Comparison of ENCODE assay signal across 8 cellular contexts in the genomic region with DNA sequence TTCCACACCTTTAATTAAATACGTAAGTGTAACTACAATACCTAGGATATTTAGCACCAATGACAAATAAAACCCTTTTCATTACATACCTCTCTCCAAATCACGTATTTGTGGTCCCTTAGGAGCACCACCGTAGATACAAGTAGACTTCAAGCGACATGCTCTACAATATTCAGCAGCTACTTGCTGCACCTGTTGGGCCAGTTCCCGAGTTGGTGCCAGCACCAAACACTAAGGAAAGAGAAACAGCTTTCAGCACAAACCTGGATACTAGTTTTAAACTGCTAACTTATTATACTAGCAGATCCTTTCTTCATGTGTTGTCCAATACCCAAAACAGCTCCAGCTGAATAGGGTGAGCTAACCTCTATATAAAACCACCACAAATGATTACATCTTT. TPM values are rescaled to one million over a fixed set of nuclear protein-coding genes. Genes with fewer than 3 reads are reported as not detected.
A peak's percentile ranks its signal among the peaks of the same experiment; 100 is the strongest.
DNase-seq lines count a peak whose midpoint lies in the region; ATAC-seq, FAIRE-seq and TF ChIP-seq lines count a peak whose summit lies in the region.
"Had no signal": no experiment of that assay in that cellular context is flagged by ENCODE, and none has a peak within 500 bp of the region (broad histone marks: within the 10 kb centered on the region; RNA-seq: fewer than 3 reads in every experiment).

No MANE protein-coding gene starts in this region.

- H3K9me3 ChIP-seq in HUES6 (ENCODE audit: control insufficient read depth, insufficient read depth, low read depth, low read length), result no peaks in the 10 kb centered on the region
- no peaks in the 10 kb centered on the region for H3K9me3 ChIP-seq in GM12878 (replicated peaks; ENCODE audit: control insufficient read depth, insufficient read depth, low read length)
- H3K9me3 ChIP-seq in neural progenitor cell (ENCODE audit: low read depth), result no peaks in the 10 kb centered on the region

- POLR2A ChIA-PET in GM12878 (lab: Charles Lee), result interaction anchor here (0.5 kb wide), 1 partner anchor 125 kb away, joined by 3 read pairs; no protein-coding TSS in a partner anchor

- DNase-seq in GM12878 (ENCODE audit: low read depth, low spot score), result no peak
- no peak for DNase-seq in neural progenitor cell (ENCODE audit: low spot score)
- DNase-seq in GM12892 (ENCODE audit: insufficient read length), result no peak
- DNase-seq in NCI-H69 (lab: John Stamatoyannopoulos, UW), result no peak
- no peak for DNase-seq in SHP77 (lab: John Stamatoyannopoulos, UW)
- DNase-seq: activated CD4-positive, CD25-positive, alpha-beta regulatory T cell treated with anti-CD3 and anti-CD28 coated beads, Interleukin-2, amount 50 U/mL, for 72 hours; NCI-H2081 treated with DMSO at 0.1 percent for 48 hours had no signal

- FAIRE-seq in GM12878 (lab: Jason Lieb, UNC) (no peak), GM12892 (lab: Jason Lieb, UNC) (no peak)

- H3K9ac ChIP-seq in HUES6 (ENCODE audit: low read length) (no peak overlapping the region), GM12878 (ENCODE audit: control insufficient read depth, insufficient read depth, low read length) (no peak overlapping the region), neural progenitor cell (no peak overlapping the region)

- CTCF ChIA-PET in GM12878 (lab: Yijun Ruan, JAX), result interaction anchor here (1.0 to 17.7 kb wide), 4 partner anchors 9 to 99 kb away, joined by 3 to 350 read pairs (median 46); a partner anchor contains a TSS

- peaks cover 37% of the 10 kb centered on the region for H3K4me1 Mint-ChIP-seq in neural progenitor cell

- H3K79me2 ChIP-seq in GM12878 (ENCODE audit: control insufficient read depth, insufficient read depth, low read length), result peaks cover 78% of the 10 kb centered on the region
- H3K79me2 ChIP-seq in neural progenitor cell (ENCODE audit: low read depth), result peaks cover 86% of the 10 kb centered on the region

- H3K27me3 Mint-ChIP-seq in neural progenitor cell (ENCODE audit: insufficient read depth, low read depth), result peaks cover 15% of the 10 kb centered on the region

- SMC1A ChIA-PET in GM12878 (lab: Charles Lee; ENCODE audit: uncharacterized antibody, unreplicated experiment), result interaction anchor here (0.6 to 2.5 kb wide), 5 partner anchors 12 to 146 kb away, joined by 3 to 10 read pairs (median 3); no protein-coding TSS in a partner anchor

- peak overlapping the region; percentile 12 for H3K4me3 Mint-ChIP-seq in neural progenitor cell

- RAD21 ChIA-PET in GM12878 (lab: Charles Lee; ENCODE audit: unreplicated experiment), result interaction anchor here (1.5 kb wide), 1 partner anchor 83 kb away, joined by 4 read pairs; no protein-coding TSS in a partner anchor

- H3K27me3 ChIP-seq in HUES6 (ENCODE audit: control insufficient read depth, insufficient read depth, low read length) (no peaks in the 10 kb centered on the region), GM12878 (replicated peaks in 1 of 2; ENCODE audit: control insufficient read depth in 2 of 2, insufficient read depth in 2 of 2, low read length in 1 of 2) (no peaks in the 10 kb centered on the region), neural progenitor cell (no peaks in the 10 kb centered on the region)

- no peak overlapping the region for H3K27ac Mint-ChIP-seq in neural progenitor cell

- H3F3A ChIP-seq in neural progenitor cell (ENCODE audit: low read depth), result peaks cover 82% of the 10 kb centered on the region

- BruUV-seq in GM12878 (replicated peaks; lab: Mats Ljungman, UMichigan), result no TSS peak

- no peak for TF ChIP-seq RAD21 in GM12878 (IDR thresholded peaks at IDR 0.05; ENCODE audit: insufficient read depth, low read depth, low read length)

- H3K4me3 ChIP-seq in HUES6 (ENCODE audit: low read depth, low read length) (peak overlapping the region; percentile 91; the same call in 1 of the 2 replicates), GM12878 (0 out of 2 replicates have a peak overlapping the region, but pooled peaks have one; percentile 18), neural progenitor cell (no peak overlapping the region)

- 84% methylated on average over 5 of the region's 5 CpGs for WGBS in GM12878 (ENCODE audit: insufficient coverage, insufficient replicate concordance, low lambda C conversion rate, missing lambda C conversion rate)

- H3K27ac ChIP-seq in HUES6 (ENCODE audit: low read depth, low read length) (no peak overlapping the region), GM12878 (ENCODE audit: control insufficient read depth, insufficient read depth) (no peak overlapping the region), neural progenitor cell (no peak overlapping the region)

- no peaks in the 10 kb centered on the region for H3K9me3 Mint-ChIP-seq in neural progenitor cell

- H3K4me1 ChIP-seq in HUES6 (ENCODE audit: control insufficient read depth, insufficient read depth, low read length) (0 out of 2 replicates have a peak, but pooled peaks cover 13% of the 10 kb centered on the region), GM12878 (ENCODE audit: control insufficient read depth, insufficient read depth, low read length) (peaks cover 7% of the 10 kb centered on the region; the same call in 1 of the 2 replicates), neural progenitor cell (peaks cover 24% of the 10 kb centered on the region)

- TF ChIP-seq EP300 in GM12878 (IDR thresholded peaks at IDR 0.05; ENCODE audit: borderline replicate concordance in 1 of 2, control insufficient read depth in 1 of 2, low read depth in 2 of 2, low read length in 2 of 2), result no peak

- H3K36me3 ChIP-seq in HUES6 (ENCODE audit: control insufficient read depth, insufficient read depth, low read length), result peaks cover 72% of the 10 kb centered on the region
- H3K36me3 ChIP-seq in GM12878 (ENCODE audit: control insufficient read depth in 2 of 2, insufficient read depth in 2 of 2, low read length in 1 of 2), result peaks cover 14 to 45% of the 10 kb centered on the region in 2 experiments
- H3K36me3 ChIP-seq in neural progenitor cell, result peaks cover 59% of the 10 kb centered on the region

- TF ChIP-seq CTCF in GM12878 (IDR thresholded peaks at IDR 0.05 in 2 of 3, conservative IDR thresholded peaks at IDR 0.05 in 1 of 3; ENCODE audit: control insufficient read depth in 2 of 3, extremely low read depth in 1 of 3, insufficient read depth in 1 of 3, low read depth in 3 of 3, low read length in 3 of 3) (no peak), neural progenitor cell (IDR thresholded peaks at IDR 0.05) (no peak)

- intact Hi-C loops in GM12878 (cut with micrococcal nuclease; ENCODE audit: unreplicated experiment), result no loop called here

- H2AFZ ChIP-seq in GM12878 (ENCODE audit: control insufficient read depth, low read depth, low read length) (no peak overlapping the region), neural progenitor cell (replicated peaks) (no peak overlapping the region)

- no peak for ATAC-seq in GM12878

- TF ChIP-seq POLR2A in GM12878 (IDR thresholded peaks at IDR 0.05; ENCODE audit: low read depth, low read length) (no peak), GM12892 (IDR thresholded peaks at IDR 0.05; ENCODE audit: low read depth, low read length) (no peak)

- H3K36me3 Mint-ChIP-seq in neural progenitor cell, result peaks cover 50% of the 10 kb centered on the region

- H3K4me2 ChIP-seq in GM12878 (ENCODE audit: control insufficient read depth, insufficient read depth), result peak overlapping the region; percentile 74
- peak overlapping the region; percentile 96 for H3K4me2 ChIP-seq in neural progenitor cell

- in situ Hi-C loops in GM12878 (cut with MboI), result loop anchor here (10.0 kb wide), 2 partner anchors 141 to 659 kb away; a partner anchor contains a TSS

- peaks cover 10% of the 10 kb centered on the region for H4K20me1 ChIP-seq in GM12878 (ENCODE audit: control insufficient read depth, insufficient read depth)
- H4K20me1 ChIP-seq in neural progenitor cell (ENCODE audit: low read depth), result peaks cover 78% of the 10 kb centered on the region

RNA-seq across cellular contexts. Expression of a gene that starts 2.7 kb away (rescaled TPM):
- total RNA-seq in GM12878 (2013; cell fraction: nucleolus; rRNA removed), result 814 and 838 TPM in 2 replicates
- 257 and 299 TPM in 2 replicates for total RNA-seq in GM12878 (2014; rRNA removed)
- total RNA-seq in GM12878 (2014; rRNA removed; fragmentation: Illumina TruSeq; extraction: Trizol), result 482 and 485 TPM in 2 replicates
- total RNA-seq in GM12878 (2021), result 713 and 715 TPM in 2 replicates
- polyA plus RNA-seq in GM12878 (2011; ENCODE audit: low read depth), result 329 TPM
- 766 and 1,007 TPM in 2 replicates for polyA plus RNA-seq in GM12878 (2011; rRNA removed)
- polyA plus RNA-seq in GM12878 (2011; cell fraction: cytosol; rRNA removed), result 509 and 785 TPM in 2 replicates
- polyA plus RNA-seq in GM12878 (2011; cell fraction: nucleus; rRNA removed), result 2,281 and 3,127 TPM in 2 replicates
- 326 and 388 TPM in 2 replicates for polyA plus RNA-seq in GM12878 (2012)
- 689 and 910 TPM in 2 replicates for polyA plus RNA-seq in GM12878 (2014; fragmentation: Illumina TruSeq; extraction: Trizol)
- polyA plus RNA-seq in GM12878 (2014; fragmentation: Nextera tagmentation; extraction: Ambion mirVana), result 100 to 1,000 TPM; 530 to 888 TPM
- polyA plus RNA-seq in GM12878 (2014; rRNA removed), result 1,062 and 1,423 TPM in 2 replicates
- polyA plus RNA-seq in GM12878 (2016; fragmentation: Nextera tagmentation; extraction: Ambion mirVana), result 100 to 1,000 TPM; 723 to 740 TPM
- 294 and 317 TPM in 2 replicates for polyA minus RNA-seq in GM12878 (2011; rRNA and poly(A)+ RNA removed)
- 228 and 246 TPM in 2 replicates for polyA minus RNA-seq in GM12878 (2011; cell fraction: cytosol; rRNA and poly(A)+ RNA removed)
- polyA minus RNA-seq in GM12878 (2011; cell fraction: nucleus; rRNA and poly(A)+ RNA removed), result 742 and 1,263 TPM in 2 replicates
- total RNA-seq in neural progenitor cell (ENCODE audit: low replicate concordance), result 967 and 1,090 TPM in 2 replicates
- polyA plus RNA-seq in GM12892 (2012; ENCODE audit: missing spikeins), result 423 TPM

RNA-seq across cellular contexts. Expression of a gene that starts 3.4 kb away (rescaled TPM):
- total RNA-seq in GM12878 (2013; cell fraction: nucleolus; rRNA removed), result 185 and 189 TPM in 2 replicates
- total RNA-seq in GM12878 (2014; rRNA removed), result 28.4 and 31.3 TPM in 2 replicates
- 35.1 and 36.6 TPM in 2 replicates for total RNA-seq in GM12878 (2014; rRNA removed; fragmentation: Illumina TruSeq; extraction: Trizol)
- total RNA-seq in GM12878 (2021), result 25.0 and 27.8 TPM in 2 replicates
- polyA plus RNA-seq in GM12878 (2011; ENCODE audit: low read depth), result 30.9 TPM
- 54.9 and 76.9 TPM in 2 replicates for polyA plus RNA-seq in GM12878 (2011; rRNA removed)
- 14.0 and 14.4 TPM in 2 replicates for polyA plus RNA-seq in GM12878 (2011; cell fraction: cytosol; rRNA removed)
- polyA plus RNA-seq in GM12878 (2011; cell fraction: nucleus; rRNA removed), result 89.8 and 130 TPM in 2 replicates
- 37.3 and 43.4 TPM in 2 replicates for polyA plus RNA-seq in GM12878 (2012)
- 37.2 and 41.8 TPM in 2 replicates for polyA plus RNA-seq in GM12878 (2014; fragmentation: Illumina TruSeq; extraction: Trizol)
- polyA plus RNA-seq in GM12878 (2014; fragmentation: Nextera tagmentation; extraction: Ambion mirVana), result 10 to 100 TPM; 17.7 to 22.6 TPM
- polyA plus RNA-seq in GM12878 (2014; rRNA removed), result 32.9 and 36.6 TPM in 2 replicates
- 10 to 100 TPM; 24.7 to 25.5 TPM for polyA plus RNA-seq in GM12878 (2016; fragmentation: Nextera tagmentation; extraction: Ambion mirVana)
- polyA minus RNA-seq in GM12878 (2011; rRNA and poly(A)+ RNA removed), result 29.8 and 30.0 TPM in 2 replicates
- 10.2 and 22.7 TPM in 2 replicates for polyA minus RNA-seq in GM12878 (2011; cell fraction: cytosol; rRNA and poly(A)+ RNA removed)
- 38.3 and 61.3 TPM in 2 replicates for polyA minus RNA-seq in GM12878 (2011; cell fraction: nucleus; rRNA and poly(A)+ RNA removed)
- total RNA-seq in neural progenitor cell (ENCODE audit: low replicate concordance), result 75.4 and 76.9 TPM in 2 replicates
- 45.2 TPM for polyA plus RNA-seq in GM12892 (2012; ENCODE audit: missing spikeins)

RNA-seq across cellular contexts. Expression of a gene that starts 6.5 kb away (rescaled TPM):
- total RNA-seq in GM12878 (2013; cell fraction: nucleolus; rRNA removed), result 67.1 and 73.4 TPM in 2 replicates
- total RNA-seq in GM12878 (2014; rRNA removed) (17.1 and 18.0 TPM in 2 replicates), GM12878 (2014; rRNA removed; fragmentation: Illumina TruSeq; extraction: Trizol) (22.0 and 22.8 TPM in 2 replicates), GM12878 (2021) (20.6 and 27.3 TPM in 2 replicates), neural progenitor cell (ENCODE audit: low replicate concordance) (29.5 and 33.9 TPM in 2 replicates)
- 11.2 TPM for polyA plus RNA-seq in GM12878 (2011; ENCODE audit: low read depth)
- polyA plus RNA-seq in GM12878 (2011; rRNA removed) (24.8 and 32.9 TPM in 2 replicates), GM12878 (2014; fragmentation: Illumina TruSeq; extraction: Trizol) (22.4 and 24.9 TPM in 2 replicates), GM12878 (2014; fragmentation: Nextera tagmentation; extraction: Ambion mirVana) (10 to 100 TPM; 10.2 to 13.5 TPM), GM12878 (2014; rRNA removed) (22.3 and 27.7 TPM in 2 replicates), GM12878 (2016; fragmentation: Nextera tagmentation; extraction: Ambion mirVana) (10 to 100 TPM; 22.1 to 26.7 TPM)
- 10.6 and 12.0 TPM in 2 replicates for polyA plus RNA-seq in GM12878 (2011; cell fraction: cytosol; rRNA removed)
- polyA plus RNA-seq in GM12878 (2011; cell fraction: nucleus; rRNA removed), result 28.2 and 31.3 TPM in 2 replicates
- 17.8 and 18.2 TPM in 2 replicates for polyA plus RNA-seq in GM12878 (2012)
- 10.4 and 12.3 TPM in 2 replicates for polyA minus RNA-seq in GM12878 (2011; rRNA and poly(A)+ RNA removed)
- 4.7 and 9.5 TPM in 2 replicates for polyA minus RNA-seq in GM12878 (2011; cell fraction: cytosol; rRNA and poly(A)+ RNA removed)
- polyA minus RNA-seq in GM12878 (2011; cell fraction: nucleus; rRNA and poly(A)+ RNA removed), result 19.0 and 23.3 TPM in 2 replicates
- polyA plus RNA-seq in GM12892 (2012; ENCODE audit: missing spikeins), result 24.1 TPM

RNA-seq across cellular contexts. Expression of a gene that starts 54.4 kb away (rescaled TPM):
- 8.4 and 8.8 TPM in 2 replicates for total RNA-seq in GM12878 (2013; cell fraction: nucleolus; rRNA removed)
- total RNA-seq in GM12878 (2014; rRNA removed) (15.4 and 17.8 TPM in 2 replicates), GM12878 (2014; rRNA removed; fragmentation: Illumina TruSeq; extraction: Trizol) (24.0 and 24.6 TPM in 2 replicates), GM12878 (2021) (13.2 and 16.7 TPM in 2 replicates), neural progenitor cell (ENCODE audit: low replicate concordance) (not detected in 2 replicates)
- 3.6 TPM for polyA plus RNA-seq in GM12878 (2011; ENCODE audit: low read depth)
- polyA plus RNA-seq in GM12878 (2011; rRNA removed) (2.0 and 2.4 TPM in 2 replicates), GM12878 (2014; fragmentation: Illumina TruSeq; extraction: Trizol) (47.2 and 54.1 TPM in 2 replicates), GM12878 (2014; fragmentation: Nextera tagmentation; extraction: Ambion mirVana) (10 to 100 TPM; 16.2 to 25.0 TPM), GM12878 (2014; rRNA removed) (16.4 and 19.2 TPM in 2 replicates), GM12878 (2016; fragmentation: Nextera tagmentation; extraction: Ambion mirVana) (1 to 10 TPM; 2.8 to 4.3 TPM)
- 2.1 and 3.8 TPM in 2 replicates for polyA plus RNA-seq in GM12878 (2011; cell fraction: cytosol; rRNA removed)
- 0.94 and 3.6 TPM in 2 replicates for polyA plus RNA-seq in GM12878 (2011; cell fraction: nucleus; rRNA removed)
- polyA plus RNA-seq in GM12878 (2012), result 3.4 and 5.0 TPM in 2 replicates
- 1.9 and 3.1 TPM in 2 replicates for polyA minus RNA-seq in GM12878 (2011; rRNA and poly(A)+ RNA removed)
- not detected in 2 replicates for polyA minus RNA-seq in GM12878 (2011; cell fraction: cytosol; rRNA and poly(A)+ RNA removed)
- 0.67 and 0.85 TPM in 2 replicates for polyA minus RNA-seq in GM12878 (2011; cell fraction: nucleus; rRNA and poly(A)+ RNA removed)
- 0.76 TPM for polyA plus RNA-seq in GM12892 (2012; ENCODE audit: missing spikeins)
